1 cellular context compared by ENCODE assay signal in the genomic region with DNA sequence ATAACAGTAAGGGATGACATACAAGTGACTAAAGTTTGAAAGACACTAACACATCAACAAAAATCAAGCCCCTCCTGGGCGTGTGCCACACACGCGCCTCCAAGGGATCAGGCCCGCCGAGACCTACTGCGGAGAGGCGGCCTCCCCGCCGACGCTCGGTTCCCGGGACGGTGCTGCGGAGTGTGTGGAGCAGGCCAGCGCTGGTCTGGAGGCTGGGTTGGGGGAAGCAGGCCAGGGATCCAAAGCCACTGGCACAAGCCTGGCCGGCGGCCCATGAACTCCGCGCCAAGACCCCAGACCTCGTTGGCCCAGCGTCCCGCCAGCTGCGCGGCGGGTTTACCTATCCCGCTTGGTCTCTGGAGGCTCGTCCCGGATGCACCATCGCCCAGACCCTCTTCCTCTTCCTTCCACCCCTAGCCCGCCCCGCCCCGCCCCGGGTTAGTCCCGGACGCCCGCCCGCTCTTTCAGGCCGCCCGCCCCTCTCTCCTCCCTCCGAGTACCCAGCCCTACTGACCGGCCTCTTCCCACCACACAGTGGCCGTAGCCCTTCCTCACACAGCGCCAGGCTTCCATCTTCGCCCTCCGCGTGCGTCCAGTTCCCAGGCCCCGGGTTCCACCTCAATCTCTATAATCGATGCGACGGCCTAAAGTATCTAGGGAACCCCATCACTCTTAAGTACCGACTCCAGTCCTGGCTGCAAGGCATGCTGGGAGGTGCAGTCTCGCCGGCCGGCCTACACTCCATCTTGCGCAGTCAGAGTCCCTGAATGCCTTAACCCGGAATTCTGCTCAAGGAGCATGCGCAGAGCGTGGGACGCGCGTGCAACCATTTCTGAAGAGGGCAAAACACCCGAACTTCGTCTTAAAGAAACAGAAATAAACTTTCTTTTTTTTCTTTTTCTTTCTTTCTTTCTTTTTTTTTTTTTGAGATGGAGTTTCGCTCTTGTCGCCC.
TF ChIP-seq lines count a peak whose summit lies in the region.

A gene with protein sequence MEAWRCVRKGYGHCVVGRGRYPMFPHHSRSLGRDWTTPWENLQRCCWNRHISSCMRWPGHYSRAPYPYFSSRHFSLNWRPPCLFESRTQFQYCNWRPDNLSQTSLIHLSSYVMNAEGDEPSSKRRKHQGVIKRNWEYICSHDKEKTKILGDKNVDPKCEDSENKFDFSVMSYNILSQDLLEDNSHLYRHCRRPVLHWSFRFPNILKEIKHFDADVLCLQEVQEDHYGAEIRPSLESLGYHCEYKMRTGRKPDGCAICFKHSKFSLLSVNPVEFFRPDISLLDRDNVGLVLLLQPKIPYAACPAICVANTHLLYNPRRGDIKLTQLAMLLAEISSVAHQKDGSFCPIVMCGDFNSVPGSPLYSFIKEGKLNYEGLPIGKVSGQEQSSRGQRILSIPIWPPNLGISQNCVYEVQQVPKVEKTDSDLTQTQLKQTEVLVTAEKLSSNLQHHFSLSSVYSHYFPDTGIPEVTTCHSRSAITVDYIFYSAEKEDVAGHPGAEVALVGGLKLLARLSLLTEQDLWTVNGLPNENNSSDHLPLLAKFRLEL (minus strand): TSS at position 769 of the 952 bp plus-strand sequence. CDS start 196 bp downstream, at position 573.

TF ChIP-seq in HepG2, 621 proteins besides CTCF, POLR2A, EP300 and RAD21 (continued from another document and continues in another):
- TF ChIP-seq, protein P1, sequence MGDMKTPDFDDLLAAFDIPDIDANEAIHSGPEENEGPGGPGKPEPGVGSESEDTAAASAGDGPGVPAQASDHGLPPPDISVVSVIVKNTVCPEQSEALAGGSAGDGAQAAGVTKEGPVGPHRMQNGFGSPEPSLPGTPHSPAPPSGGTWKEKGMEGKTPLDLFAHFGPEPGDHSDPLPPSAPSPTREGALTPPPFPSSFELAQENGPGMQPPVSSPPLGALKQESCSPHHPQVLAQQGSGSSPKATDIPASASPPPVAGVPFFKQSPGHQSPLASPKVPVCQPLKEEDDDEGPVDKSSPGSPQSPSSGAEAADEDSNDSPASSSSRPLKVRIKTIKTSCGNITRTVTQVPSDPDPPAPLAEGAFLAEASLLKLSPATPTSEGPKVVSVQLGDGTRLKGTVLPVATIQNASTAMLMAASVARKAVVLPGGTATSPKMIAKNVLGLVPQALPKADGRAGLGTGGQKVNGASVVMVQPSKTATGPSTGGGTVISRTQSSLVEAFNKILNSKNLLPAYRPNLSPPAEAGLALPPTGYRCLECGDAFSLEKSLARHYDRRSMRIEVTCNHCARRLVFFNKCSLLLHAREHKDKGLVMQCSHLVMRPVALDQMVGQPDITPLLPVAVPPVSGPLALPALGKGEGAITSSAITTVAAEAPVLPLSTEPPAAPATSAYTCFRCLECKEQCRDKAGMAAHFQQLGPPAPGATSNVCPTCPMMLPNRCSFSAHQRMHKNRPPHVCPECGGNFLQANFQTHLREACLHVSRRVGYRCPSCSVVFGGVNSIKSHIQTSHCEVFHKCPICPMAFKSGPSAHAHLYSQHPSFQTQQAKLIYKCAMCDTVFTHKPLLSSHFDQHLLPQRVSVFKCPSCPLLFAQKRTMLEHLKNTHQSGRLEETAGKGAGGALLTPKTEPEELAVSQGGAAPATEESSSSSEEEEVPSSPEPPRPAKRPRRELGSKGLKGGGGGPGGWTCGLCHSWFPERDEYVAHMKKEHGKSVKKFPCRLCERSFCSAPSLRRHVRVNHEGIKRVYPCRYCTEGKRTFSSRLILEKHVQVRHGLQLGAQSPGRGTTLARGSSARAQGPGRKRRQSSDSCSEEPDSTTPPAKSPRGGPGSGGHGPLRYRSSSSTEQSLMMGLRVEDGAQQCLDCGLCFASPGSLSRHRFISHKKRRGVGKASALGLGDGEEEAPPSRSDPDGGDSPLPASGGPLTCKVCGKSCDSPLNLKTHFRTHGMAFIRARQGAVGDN (CRISPR knock-in tag; IDR thresholded peaks at IDR 0.05) = peak; percentile 92
- TF ChIP-seq SRSF1 (optimal IDR thresholded peaks at IDR 0.05; ENCODE audit: low read depth, low read length) (peak; percentile 21), ZMYM4 (CRISPR knock-in tag; IDR thresholded peaks at IDR 0.05) (peak; percentile 73), GZF1 (CRISPR knock-in tag; IDR thresholded peaks at IDR 0.05) (no peak), PRPF4 (IDR thresholded peaks at IDR 0.05; ENCODE audit: low read depth, low read length, poor library complexity, severe bottlenecking) (no peak), MAZ (IDR thresholded peaks at IDR 0.05; ENCODE audit: borderline replicate concordance, low read depth, low read length) (no peak), MAZ (CRISPR knock-in tag; IDR thresholded peaks at IDR 0.05; ENCODE audit: low read depth) (peak; percentile 77; the same call in 1 of the 2 replicates), FOXK1 (CRISPR knock-in tag; IDR thresholded peaks at IDR 0.05; ENCODE audit: borderline replicate concordance, low read depth) (peak; percentile 64; the same call in 1 of the 2 replicates), ERF (CRISPR knock-in tag; IDR thresholded peaks at IDR 0.05) (no peak; the same call in 1 of the 2 replicates), HNRNPH1 (optimal IDR thresholded peaks at IDR 0.05; ENCODE audit: low read depth, low read length) (no peak), NR2F1 (CRISPR knock-in tag; IDR thresholded peaks at IDR 0.05) (no peak), MED13 (CRISPR knock-in tag; IDR thresholded peaks at IDR 0.05) (peak; percentile 80)
- TF ChIP-seq, protein P2, sequence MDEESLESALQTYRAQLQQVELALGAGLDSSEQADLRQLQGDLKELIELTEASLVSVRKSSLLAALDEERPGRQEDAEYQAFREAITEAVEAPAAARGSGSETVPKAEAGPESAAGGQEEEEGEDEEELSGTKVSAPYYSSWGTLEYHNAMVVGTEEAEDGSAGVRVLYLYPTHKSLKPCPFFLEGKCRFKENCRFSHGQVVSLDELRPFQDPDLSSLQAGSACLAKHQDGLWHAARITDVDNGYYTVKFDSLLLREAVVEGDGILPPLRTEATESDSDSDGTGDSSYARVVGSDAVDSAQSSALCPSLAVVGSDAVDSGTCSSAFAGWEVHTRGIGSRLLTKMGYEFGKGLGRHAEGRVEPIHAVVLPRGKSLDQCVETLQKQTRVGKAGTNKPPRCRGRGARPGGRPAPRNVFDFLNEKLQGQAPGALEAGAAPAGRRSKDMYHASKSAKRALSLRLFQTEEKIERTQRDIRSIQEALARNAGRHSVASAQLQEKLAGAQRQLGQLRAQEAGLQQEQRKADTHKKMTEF (CRISPR knock-in tag; IDR thresholded peaks at IDR 0.05) = peak; percentile 73; the same call in 1 of the 2 replicates
- TF ChIP-seq, protein P3, sequence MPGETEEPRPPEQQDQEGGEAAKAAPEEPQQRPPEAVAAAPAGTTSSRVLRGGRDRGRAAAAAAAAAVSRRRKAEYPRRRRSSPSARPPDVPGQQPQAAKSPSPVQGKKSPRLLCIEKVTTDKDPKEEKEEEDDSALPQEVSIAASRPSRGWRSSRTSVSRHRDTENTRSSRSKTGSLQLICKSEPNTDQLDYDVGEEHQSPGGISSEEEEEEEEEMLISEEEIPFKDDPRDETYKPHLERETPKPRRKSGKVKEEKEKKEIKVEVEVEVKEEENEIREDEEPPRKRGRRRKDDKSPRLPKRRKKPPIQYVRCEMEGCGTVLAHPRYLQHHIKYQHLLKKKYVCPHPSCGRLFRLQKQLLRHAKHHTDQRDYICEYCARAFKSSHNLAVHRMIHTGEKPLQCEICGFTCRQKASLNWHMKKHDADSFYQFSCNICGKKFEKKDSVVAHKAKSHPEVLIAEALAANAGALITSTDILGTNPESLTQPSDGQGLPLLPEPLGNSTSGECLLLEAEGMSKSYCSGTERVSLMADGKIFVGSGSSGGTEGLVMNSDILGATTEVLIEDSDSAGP (CRISPR knock-in tag; IDR thresholded peaks at IDR 0.05; ENCODE audit: borderline replicate concordance) = peak; percentile 99
- TF ChIP-seq, protein P4, sequence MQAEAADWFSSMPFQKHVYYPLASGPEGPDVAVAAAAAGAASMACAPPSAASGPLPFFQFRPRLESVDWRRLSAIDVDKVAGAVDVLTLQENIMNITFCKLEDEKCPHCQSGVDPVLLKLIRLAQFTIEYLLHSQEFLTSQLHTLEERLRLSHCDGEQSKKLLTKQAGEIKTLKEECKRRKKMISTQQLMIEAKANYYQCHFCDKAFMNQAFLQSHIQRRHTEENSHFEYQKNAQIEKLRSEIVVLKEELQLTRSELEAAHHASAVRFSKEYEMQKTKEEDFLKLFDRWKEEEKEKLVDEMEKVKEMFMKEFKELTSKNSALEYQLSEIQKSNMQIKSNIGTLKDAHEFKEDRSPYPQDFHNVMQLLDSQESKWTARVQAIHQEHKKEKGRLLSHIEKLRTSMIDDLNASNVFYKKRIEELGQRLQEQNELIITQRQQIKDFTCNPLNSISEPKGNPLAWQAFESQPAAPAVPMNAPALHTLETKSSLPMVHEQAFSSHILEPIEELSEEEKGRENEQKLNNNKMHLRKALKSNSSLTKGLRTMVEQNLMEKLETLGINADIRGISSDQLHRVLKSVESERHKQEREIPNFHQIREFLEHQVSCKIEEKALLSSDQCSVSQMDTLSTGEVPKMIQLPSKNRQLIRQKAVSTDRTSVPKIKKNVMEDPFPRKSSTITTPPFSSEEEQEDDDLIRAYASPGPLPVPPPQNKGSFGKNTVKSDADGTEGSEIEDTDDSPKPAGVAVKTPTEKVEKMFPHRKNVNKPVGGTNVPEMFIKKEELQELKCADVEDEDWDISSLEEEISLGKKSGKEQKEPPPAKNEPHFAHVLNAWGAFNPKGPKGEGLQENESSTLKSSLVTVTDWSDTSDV (CRISPR knock-in tag; IDR thresholded peaks at IDR 0.05) = peak; percentile 77; the same call in 1 of the 2 replicates
- TF ChIP-seq, protein P5, sequence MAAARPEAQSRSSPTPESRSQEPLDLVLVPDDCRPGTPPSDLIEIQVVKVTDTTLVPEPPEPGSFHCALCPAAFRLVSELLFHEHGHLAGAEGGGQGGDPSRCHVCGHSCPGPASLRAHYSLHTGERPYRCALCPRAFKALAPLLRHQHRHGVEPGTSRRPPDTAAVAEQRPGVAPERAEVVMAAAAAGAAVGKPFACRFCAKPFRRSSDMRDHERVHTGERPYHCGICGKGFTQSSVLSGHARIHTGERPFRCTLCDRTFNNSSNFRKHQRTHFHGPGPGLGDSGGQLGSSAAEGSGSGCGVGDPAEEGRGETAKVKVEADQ (CRISPR knock-in tag; IDR thresholded peaks at IDR 0.05; ENCODE audit: borderline replicate concordance) = no peak
- TF ChIP-seq, protein P6, sequence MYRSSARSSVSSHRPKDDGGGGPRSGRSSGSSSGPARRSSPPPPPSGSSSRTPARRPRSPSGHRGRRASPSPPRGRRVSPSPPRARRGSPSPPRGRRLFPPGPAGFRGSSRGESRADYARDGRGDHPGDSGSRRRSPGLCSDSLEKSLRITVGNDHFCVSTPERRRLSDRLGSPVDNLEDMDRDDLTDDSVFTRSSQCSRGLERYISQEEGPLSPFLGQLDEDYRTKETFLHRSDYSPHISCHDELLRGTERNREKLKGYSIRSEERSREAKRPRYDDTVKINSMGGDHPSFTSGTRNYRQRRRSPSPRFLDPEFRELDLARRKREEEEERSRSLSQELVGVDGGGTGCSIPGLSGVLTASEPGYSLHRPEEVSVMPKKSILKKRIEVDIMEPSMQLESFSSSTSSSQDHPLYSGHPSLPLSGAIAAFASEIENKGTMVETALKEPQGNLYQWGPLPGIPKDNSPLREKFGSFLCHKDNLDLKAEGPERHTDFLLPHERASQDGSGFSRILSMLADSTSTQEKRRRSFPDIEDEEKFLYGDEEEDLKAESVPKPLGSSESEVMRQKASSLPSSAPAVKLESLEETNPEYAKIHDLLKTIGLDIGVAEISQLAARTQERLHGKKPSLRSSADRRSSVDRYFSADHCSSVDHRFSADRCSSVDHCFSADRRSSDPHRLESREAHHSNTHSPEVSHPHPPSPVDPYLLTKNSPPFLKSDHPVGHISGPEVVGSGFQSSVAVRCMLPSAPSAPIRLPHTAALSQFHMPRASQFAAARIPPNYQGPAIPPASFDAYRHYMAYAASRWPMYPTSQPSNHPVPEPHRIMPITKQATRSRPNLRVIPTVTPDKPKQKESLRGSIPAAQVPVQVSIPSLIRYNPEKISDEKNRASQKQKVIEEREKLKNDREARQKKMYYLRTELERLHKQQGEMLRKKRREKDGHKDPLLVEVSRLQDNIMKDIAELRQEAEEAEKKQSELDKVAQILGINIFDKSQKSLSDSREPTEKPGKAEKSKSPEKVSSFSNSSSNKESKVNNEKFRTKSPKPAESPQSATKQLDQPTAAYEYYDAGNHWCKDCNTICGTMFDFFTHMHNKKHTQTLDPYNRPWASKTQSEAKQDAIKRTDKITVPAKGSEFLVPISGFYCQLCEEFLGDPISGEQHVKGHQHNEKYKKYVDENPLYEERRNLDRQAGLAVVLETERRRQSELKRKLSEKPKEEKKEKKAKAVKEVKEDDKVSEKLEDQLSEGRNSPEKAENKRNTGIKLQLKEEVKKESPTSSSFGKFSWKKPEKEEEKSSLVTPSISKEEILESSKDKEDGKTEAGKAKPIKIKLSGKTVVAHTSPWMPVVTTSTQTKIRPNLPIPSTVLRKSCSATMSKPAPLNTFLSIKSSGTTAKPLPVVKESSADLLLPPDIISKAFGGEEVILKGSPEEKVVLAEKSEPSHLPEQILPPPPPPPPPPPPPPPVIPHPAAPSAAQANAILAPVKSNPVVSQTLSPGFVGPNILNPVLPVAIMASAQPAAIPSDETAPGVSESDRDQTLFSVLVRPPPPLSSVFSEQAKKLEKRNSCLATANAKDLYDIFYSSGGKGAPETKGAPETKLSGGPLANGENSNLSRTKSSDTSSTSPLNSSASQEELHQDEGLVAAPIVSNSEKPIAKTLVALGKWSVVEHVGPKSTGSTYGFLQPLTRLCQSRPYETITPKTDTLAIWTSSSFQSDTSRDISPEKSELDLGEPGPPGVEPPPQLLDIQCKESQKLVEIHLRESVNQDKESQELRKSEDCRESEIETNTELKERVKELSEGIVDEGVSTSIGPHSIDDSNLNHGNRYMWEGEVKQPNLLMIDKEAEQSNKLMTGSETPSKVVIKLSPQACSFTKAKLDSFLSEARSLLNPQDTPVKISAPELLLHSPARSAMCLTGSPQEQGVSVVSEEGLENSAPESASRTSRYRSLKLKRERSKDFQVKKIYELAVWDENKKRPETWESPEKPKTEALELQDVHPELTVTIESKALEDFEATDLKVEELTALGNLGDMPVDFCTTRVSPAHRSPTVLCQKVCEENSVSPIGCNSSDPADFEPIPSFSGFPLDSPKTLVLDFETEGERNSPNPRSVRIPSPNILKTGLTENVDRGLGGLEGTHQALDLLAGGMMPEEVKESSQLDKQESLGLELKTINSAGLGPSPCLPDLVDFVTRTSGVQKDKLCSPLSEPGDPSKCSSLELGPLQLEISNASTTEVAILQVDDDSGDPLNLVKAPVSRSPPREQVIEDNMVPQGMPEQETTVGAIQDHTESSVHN (CRISPR knock-in tag; IDR thresholded peaks at IDR 0.05) = no peak
- TF ChIP-seq, protein P7, sequence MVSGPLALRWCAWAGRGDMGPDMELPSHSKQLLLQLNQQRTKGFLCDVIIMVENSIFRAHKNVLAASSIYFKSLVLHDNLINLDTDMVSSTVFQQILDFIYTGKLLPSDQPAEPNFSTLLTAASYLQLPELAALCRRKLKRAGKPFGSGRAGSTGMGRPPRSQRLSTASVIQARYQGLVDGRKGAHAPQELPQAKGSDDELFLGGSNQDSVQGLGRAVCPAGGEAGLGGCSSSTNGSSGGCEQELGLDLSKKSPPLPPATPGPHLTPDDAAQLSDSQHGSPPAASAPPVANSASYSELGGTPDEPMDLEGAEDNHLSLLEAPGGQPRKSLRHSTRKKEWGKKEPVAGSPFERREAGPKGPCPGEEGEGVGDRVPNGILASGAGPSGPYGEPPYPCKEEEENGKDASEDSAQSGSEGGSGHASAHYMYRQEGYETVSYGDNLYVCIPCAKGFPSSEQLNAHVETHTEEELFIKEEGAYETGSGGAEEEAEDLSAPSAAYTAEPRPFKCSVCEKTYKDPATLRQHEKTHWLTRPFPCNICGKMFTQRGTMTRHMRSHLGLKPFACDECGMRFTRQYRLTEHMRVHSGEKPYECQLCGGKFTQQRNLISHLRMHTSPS (CRISPR knock-in tag; IDR thresholded peaks at IDR 0.05; ENCODE audit: low read depth) = 0 out of 2 replicates have a peak, but pooled peaks have one; percentile 37
